8 cellular contexts compared by ENCODE assay signal in genomic region chr12:26124491-26125450, GRCh38. TPM values are rescaled to one million over a fixed set of nuclear protein-coding genes. Genes with fewer than 3 reads are reported as not detected.
DNase-seq lines count a peak whose midpoint lies in the region; ATAC-seq and TF ChIP-seq lines count a peak whose summit lies in the region.

TSS of gene BHLHE41 (minus strand) at chr12:26125037. CDS start at chr12:26124779, 258 bp downstream.

- no peaks in the 10 kb centered on the region for H3K36me3 ChIP-seq in gastrocnemius medialis

- H3K4me3 ChIP-seq in cardiac fibroblast (replicated peaks in 1 of 2; ENCODE audit: low read depth in 2 of 2, low read length in 2 of 2) (peak within 1 kb of the TSS; percentile 63), gastrocnemius medialis (peak within 1 kb of the TSS; percentile 66 to 89 (median 72))

- peak; percentile 17 for DNase-seq in stimulated activated CD4-positive, alpha-beta T cell treated with anti-CD3 and anti-CD28 coated beads, Interleukin-4, amount 100 ng/mL, for 1 hour
- DNase-seq in stimulated activated CD4-positive, alpha-beta T cell treated with anti-CD3 and anti-CD28 coated beads, Interleukin-4, amount 100 ng/mL, for 24 hours, result no peak
- DNase-seq in OCI-M1 (lab: John Stamatoyannopoulos, UW) (peak; percentile 77), cardiac fibroblast (ENCODE audit: low read depth in 2 of 2) (peak; percentile 49), inferior parietal cortex (ENCODE audit: extremely low spot score) (peak; percentile 72), gastrocnemius medialis (peak; percentile 77 to 91), HUDEP-2 (lab: John Stamatoyannopoulos, UW; ENCODE audit: unreplicated experiment in 76 of 76) (no peak)
- no peak for DNase-seq in activated effector memory CD4-positive, alpha-beta T cell treated with Interleukin-2 at 50 U/mL for 16 hours

- no peaks in the 10 kb centered on the region for H3K27me3 ChIP-seq in gastrocnemius medialis

- ATAC-seq in gastrocnemius medialis, result peak; percentile 23 to 28

- in situ Hi-C loops in gastrocnemius medialis (cut with MboI; ENCODE audit: low sequenced_read_pairs in 4 of 4), result no loop called here

- peak; percentile 92 for TF ChIP-seq POLR2A in gastrocnemius medialis (IDR thresholded peaks at IDR 0.05)

- peak within 1 kb of the TSS; percentile 95 to 100 (median 97) for H3K27ac ChIP-seq in gastrocnemius medialis

- H3K9me3 ChIP-seq in gastrocnemius medialis, result no peaks in the 10 kb centered on the region

- intact Hi-C loops in gastrocnemius medialis (cut with DNase I; ENCODE audit: low total_unique reads), result loop anchor here (1.0 to 5.0 kb wide), 4 partner anchors 10 to 173 kb away; no protein-coding TSS in a partner anchor

- TF ChIP-seq CTCF in cardiac fibroblast (IDR thresholded peaks at IDR 0.05; ENCODE audit: low read depth, low read length) (no peak), gastrocnemius medialis (IDR thresholded peaks at IDR 0.05 in 4 of 5, conservative IDR thresholded peaks at IDR 0.05 in 1 of 5) (no peak)

- peaks cover 24 to 29% of the 10 kb centered on the region in 2 donors for H3K4me1 ChIP-seq in gastrocnemius medialis

RNA-seq across cellular contexts. Expression of gene BHLHE41, which starts in this region (rescaled TPM):
- 10 to 100 TPM in 2 of 4 donors, 1 to 10 TPM in 2; 6.4 to 12.1 (median 9.5) TPM for total RNA-seq in gastrocnemius medialis

Comparison
In these comparisons a context has a peak if more than half of its experiments do, and no peak if none do; other contexts are left out.
1. DNase-seq: peak in stimulated activated CD4-positive, alpha-beta T cell treated with anti-CD3 and anti-CD28 coated beads, Interleukin-4, amount 100 ng/mL, for 1 hour (single experiment), OCI-M1 (single experiment), cardiac fibroblast (2 of 2), inferior parietal cortex (single experiment) and gastrocnemius medialis (2 of 2); none in stimulated activated CD4-positive, alpha-beta T cell treated with anti-CD3 and anti-CD28 coated beads, Interleukin-4, amount 100 ng/mL, for 24 hours (single experiment), HUDEP-2 (0 of 76) and activated effector memory CD4-positive, alpha-beta T cell treated with Interleukin-2 at 50 U/mL for 16 hours (single experiment).